Comparison of ENCODE assay signal across 23 cellular contexts in the genomic region with DNA sequence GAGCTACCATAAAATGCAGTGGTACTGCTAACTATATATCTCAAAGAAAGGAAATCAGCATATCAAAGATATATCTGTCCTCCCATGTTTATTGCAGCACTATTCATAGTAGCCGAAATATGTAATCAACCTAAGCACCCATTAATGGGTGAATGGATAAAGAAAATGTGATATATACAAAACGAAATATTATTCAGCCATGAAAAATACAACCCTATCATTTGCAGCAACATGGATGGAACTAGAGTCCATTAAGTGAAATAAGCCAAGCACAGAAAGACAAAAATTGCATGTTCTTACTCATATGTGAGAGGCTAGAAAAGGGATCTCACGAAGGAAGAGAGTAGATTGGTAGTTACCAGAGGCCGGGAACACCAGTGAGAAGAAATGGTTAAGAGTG.
"Had no signal": no experiment of that assay in that cellular context is flagged by ENCODE, and none has a peak within 500 bp of the region (broad histone marks: within the 10 kb centered on the region; RNA-seq: fewer than 3 reads in every experiment).

No MANE protein-coding gene starts in this region.

- H3K27ac ChIP-seq: colonic mucosa, coronary artery, dorsolateral prefrontal cortex, epithelial cell of prostate, esophagus muscularis mucosa, esophagus squamous epithelium, foreskin keratinocyte, gastrocnemius medialis, gastroesophageal sphincter, heart left ventricle, heart right ventricle had no signal

- H3K4me3 ChIP-seq: colonic mucosa, coronary artery, dorsolateral prefrontal cortex, esophagus muscularis mucosa, esophagus squamous epithelium, gastrocnemius medialis, gastroesophageal sphincter, heart left ventricle, heart right ventricle had no signal

- H3K9me3 ChIP-seq: colonic mucosa, esophagus muscularis mucosa, esophagus squamous epithelium, gastrocnemius medialis, gastroesophageal sphincter had no signal

- H3K4me1 ChIP-seq: colonic mucosa, esophagus muscularis mucosa, esophagus squamous epithelium, foreskin keratinocyte, gastrocnemius medialis, gastroesophageal sphincter, heart right ventricle had no signal

- H3K36me3 ChIP-seq: colonic mucosa, esophagus muscularis mucosa, esophagus squamous epithelium, gastrocnemius medialis, gastroesophageal sphincter, heart right ventricle had no signal

- DNase-seq: colonic mucosa; cortex of kidney; dermis blood vessel endothelial cell; dorsolateral prefrontal cortex; effector CD4-positive, alpha-beta T cell; effector CD8-positive, alpha-beta T cell; effector memory CD4-positive, alpha-beta T cell; effector memory CD8-positive, alpha-beta T cell; endodermal cell; erythroblast; esophagus squamous epithelium; foreskin fibroblast; foreskin keratinocyte; foreskin melanocyte; gastrocnemius medialis; glutamatergic neuron; head of caudate nucleus; heart left ventricle; heart right ventricle had no signal
